Comparison of ENCODE assay signal across 21 cellular contexts in genomic region chr19:38284422-38284821, GRCh38. TPM values are rescaled to one million over a fixed set of nuclear protein-coding genes. Genes with fewer than 3 reads are reported as not detected.
DNase-seq lines count a peak whose midpoint lies in the region; ATAC-seq and TF ChIP-seq lines count a peak whose summit lies in the region.
"Had no signal": no experiment of that assay in that cellular context is flagged by ENCODE, and none has a peak within 500 bp of the region (broad histone marks: within the 10 kb centered on the region; RNA-seq: fewer than 3 reads in every experiment).

No MANE protein-coding gene starts in this region.

- peaks cover 0 to 8% of the 10 kb centered on the region in 2 donors for H3K36me3 ChIP-seq in lung (ENCODE audit: control insufficient read depth in 2 of 2, insufficient read depth in 2 of 2, low read length in 2 of 2)
- H3K36me3 ChIP-seq: BE2C, HAP-1, SJCRH30 had no signal

- POLR2A ChIA-PET in HEK293T (lab: Yijun Ruan, JAX), result no interaction called here

- no peak overlapping the region for H3K4me3 ChIP-seq in lung
- H3K4me3 ChIP-seq: body of pancreas, HAP-1, SJCRH30 had no signal

- H3K9me3 Mint-ChIP-seq in IgD-negative memory B cell, result no peaks in the 10 kb centered on the region
- H3K9me3 Mint-ChIP-seq: naive thymus-derived CD4-positive, alpha-beta T cell; stimulated activated naive CD8-positive, alpha-beta T cell treated with anti-CD3 and anti-CD28 coated beads, Interleukin-15, Interleukin-2, amounts not matched to agents 100 ng/mL and 50 ng/mL, for 24 hours had no signal

- H3K4me3 Mint-ChIP-seq in IgD-negative memory B cell, result peak overlapping the region in 1 of 4 donors; percentile 65
- H3K4me3 Mint-ChIP-seq: naive thymus-derived CD4-positive, alpha-beta T cell; stimulated activated naive CD8-positive, alpha-beta T cell treated with anti-CD3 and anti-CD28 coated beads, Interleukin-15, Interleukin-2, amounts not matched to agents 100 ng/mL and 50 ng/mL, for 24 hours had no signal

- peaks cover 12 to 17% (median 14%) of the 10 kb centered on the region in 3 donors for H3K4me1 Mint-ChIP-seq in IgD-negative memory B cell

- ATAC-seq in lung (ENCODE audit: insufficient read depth, low FRiP score) (peak; percentile 29), GM21526 (IDR thresholded peaks at IDR 0.05; ENCODE audit: low FRiP score, unreplicated experiment) (no peak), GM18858 (IDR thresholded peaks at IDR 0.05; ENCODE audit: unreplicated experiment) (no peak), HG02623 (IDR thresholded peaks at IDR 0.05; ENCODE audit: unreplicated experiment) (no peak)
- ATAC-seq: body of pancreas; naive thymus-derived CD4-positive, alpha-beta T cell had no signal

- DNase-seq in CD1c-positive myeloid dendritic cell (ENCODE audit: extremely low spot score), result peak; percentile 80
- DNase-seq in UCSD-AML1 (lab: John Stamatoyannopoulos, UW; ENCODE audit: unreplicated experiment), result peak; percentile 51
- no peak for DNase-seq in lung (ENCODE audit: low spot score)
- no peak for DNase-seq in HEK293T (ENCODE audit: extremely low spot score)
- DNase-seq: activated CD4-positive, CD25-positive, alpha-beta regulatory T cell treated with anti-CD3 and anti-CD28 coated beads, Interleukin-2, amount 50 U/mL, for 72 hours; BE2C; DND-41; effector CD4-positive, alpha-beta T cell; naive thymus-derived CD4-positive, alpha-beta T cell; NCI-H1105 treated with DMSO at 0.1 percent for 48 hours; NCI-H510A; SJCRH30 had no signal

- no peak for TF ChIP-seq CTCF in lung (IDR thresholded peaks at IDR 0.05; ENCODE audit: control extremely low read depth, extremely low read depth)

- H3K27ac ChIP-seq in lung (ENCODE audit: low read depth in 1 of 2, low read length in 1 of 2), result no peak overlapping the region
- H3K27ac ChIP-seq: body of pancreas, SJCRH30 had no signal

- H3K27me3 Mint-ChIP-seq in IgD-negative memory B cell, result no peaks in the 10 kb centered on the region
- H3K27me3 Mint-ChIP-seq: naive thymus-derived CD4-positive, alpha-beta T cell; stimulated activated naive CD8-positive, alpha-beta T cell treated with anti-CD3 and anti-CD28 coated beads, Interleukin-15, Interleukin-2, amounts not matched to agents 100 ng/mL and 50 ng/mL, for 24 hours had no signal

- peaks cover 0 to 19% of the 10 kb centered on the region in 2 donors for H3K4me1 ChIP-seq in lung (ENCODE audit: control insufficient read depth in 2 of 2, insufficient read depth in 2 of 2, low read length in 2 of 2)
- H3K4me1 ChIP-seq: BE2C, HAP-1 had no signal

- 27 to 46% methylated on average over 7 of the region's 7 CpGs for WGBS in lung, 2 donors

- peaks cover 10% of the 10 kb centered on the region for H3K36me3 Mint-ChIP-seq in IgD-negative memory B cell

- H3K27ac Mint-ChIP-seq in IgD-negative memory B cell, result peak overlapping the region in 2 of 3 donors; percentile 27 to 48
- H3K27ac Mint-ChIP-seq: stimulated activated naive CD8-positive, alpha-beta T cell treated with anti-CD3 and anti-CD28 coated beads, Interleukin-15, Interleukin-2, amounts not matched to agents 100 ng/mL and 50 ng/mL, for 24 hours had no signal

- no peaks in the 10 kb centered on the region for H3K9me3 ChIP-seq in lung (ENCODE audit: control insufficient read depth in 2 of 2, insufficient read depth in 1 of 2, low read length in 1 of 2)
- H3K9me3 ChIP-seq: BE2C, body of pancreas, HAP-1, SJCRH30 had no signal

- CTCF ChIA-PET in HEK293T (lab: Yijun Ruan, JAX), result interaction anchor here (1.0 kb wide), 1 partner anchor 14 kb away, joined by 3 read pairs; no protein-coding TSS in a partner anchor

- H3K27me3 ChIP-seq in lung (ENCODE audit: control insufficient read depth, insufficient read depth), result no peaks in the 10 kb centered on the region
- H3K27me3 ChIP-seq: BE2C, body of pancreas, SJCRH30 had no signal

TF ChIP-seq in HEK293T, 16 proteins besides CTCF, POLR2A, EP300 and RAD21:
- TF ChIP-seq L3MBTL2 (conservative IDR thresholded peaks at IDR 0.05), result no peak
- TF ChIP-seq PKNOX1 (IDR thresholded peaks at IDR 0.05), result no peak

RNA-seq across cellular contexts. Expression of gene C19orf33, which starts 19.6 kb away (rescaled TPM):
- polyA plus RNA-seq in IgD-negative memory B cell, result 0.83 TPM
- total RNA-seq in lung, result 10 to 100 TPM; 32.0 to 91.8 TPM
- 100 to 1,000 TPM; 170 to 687 TPM for polyA plus RNA-seq in lung
- total RNA-seq: SJCRH30 had no signal

RNA-seq across cellular contexts. Expression of gene SPINT2, which starts 20.0 kb away (rescaled TPM):
- polyA plus RNA-seq in IgD-negative memory B cell (167 TPM), lung (100 to 1,000 TPM; 255 to 259 TPM)
- total RNA-seq in lung, result 100 to 1,000 TPM; 145 to 240 TPM

RNA-seq across cellular contexts. Expression of gene PPP1R14A, which starts 28.2 kb away (rescaled TPM):
- polyA plus RNA-seq in IgD-negative memory B cell, result 79.1 TPM
- 100 to 1,000 TPM in 1 of 2 donors, 10 to 100 TPM in 1; 12.4 to 124 TPM for total RNA-seq in lung
- polyA plus RNA-seq in lung, result 100 to 1,000 TPM in 1 of 2 donors, 10 to 100 TPM in 1; 80.9 to 166 TPM
- total RNA-seq: frontal cortex, HT1080 had no signal
- polyA plus RNA-seq: naive thymus-derived CD4-positive, alpha-beta T cell had no signal

RNA-seq across cellular contexts. Expression of gene YIF1B, which starts 31.3 kb away (rescaled TPM):
- polyA plus RNA-seq in IgD-negative memory B cell, result 33.7 TPM
- 10 to 100 TPM; 22.0 to 53.2 TPM for total RNA-seq in lung
- 100 to 1,000 TPM in 1 of 2 donors, 10 to 100 TPM in 1; 54.2 to 107 TPM for polyA plus RNA-seq in lung

RNA-seq across cellular contexts. Expression of gene KCNK6, which starts 35.2 kb away (rescaled TPM):
- polyA plus RNA-seq in IgD-negative memory B cell, result 3.6 TPM
- 1 to 10 TPM; 3.0 to 9.5 TPM for total RNA-seq in lung
- polyA plus RNA-seq in lung, result 10 to 100 TPM in 1 of 2 donors, 1 to 10 TPM in 1; 7.6 to 10.8 TPM

Comparison
In these comparisons a context has a peak if more than half of its experiments do, and no peak if none do; other contexts are left out.
1. DNase-seq: peak in CD1c-positive myeloid dendritic cell (single experiment) and UCSD-AML1 (single experiment); none in lung (single experiment) and HEK293T (single experiment).
2. RNA of gene C19orf33, which starts 19.6 kb away (polyA plus RNA-seq): 170 to 687 TPM in lung; 0.83 TPM in IgD-negative memory B cell (single experiment); every median in the first group is over 10 times any median in the second.